In the genomic region with DNA sequence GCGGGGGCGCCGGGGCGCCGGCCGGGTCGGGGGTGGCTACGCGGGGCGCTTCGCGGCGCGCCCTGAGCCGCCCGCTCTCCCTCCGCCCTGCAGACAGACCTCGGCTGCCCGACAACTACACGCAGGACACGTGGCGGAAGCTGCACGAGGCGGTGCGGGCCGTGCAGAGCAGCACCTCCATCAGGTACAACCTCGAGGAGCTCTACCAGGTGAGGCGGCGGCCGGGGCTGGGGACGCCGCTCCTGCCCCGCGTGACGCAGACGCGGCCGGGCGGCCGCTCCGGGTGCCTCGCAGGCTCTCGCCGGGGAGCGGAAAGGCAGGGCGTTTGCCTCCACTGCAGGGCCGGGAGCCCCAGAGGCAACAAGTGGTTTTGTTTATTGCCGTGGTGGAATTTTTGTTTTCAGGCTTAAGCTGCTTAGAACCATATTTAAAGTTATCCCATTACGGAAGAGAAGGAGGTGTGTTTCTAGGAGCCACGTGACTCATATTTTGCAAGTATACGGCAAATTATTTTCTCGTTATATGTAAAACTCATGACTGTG, we compare ENCODE assay signal across 8 cellular contexts. TPM values are rescaled to one million over a fixed set of nuclear protein-coding genes. Genes with fewer than 3 reads are reported as not detected.
DNase-seq lines count a peak whose midpoint lies in the region; ATAC-seq and TF ChIP-seq lines count a peak whose summit lies in the region.

No MANE protein-coding gene starts in this region.

- H4K20me1 ChIP-seq in OCI-LY1 (ENCODE audit: insufficient read depth, low read length): 0 out of 2 replicates have a peak, but pooled peaks cover under 1% of the 10 kb centered on the region

- no peaks in the 10 kb centered on the region for H3K27me3 Mint-ChIP-seq in natural killer cell (ENCODE audit: low read depth in 2 of 2)
- H3K27me3 Mint-ChIP-seq in stimulated activated naive CD8-positive, alpha-beta T cell treated with anti-CD3 and anti-CD28 coated beads, Interleukin-15, amount 100 ng/mL, for 72 hours: no peaks in the 10 kb centered on the region

- peaks cover 43 to 54% of the 10 kb centered on the region in 2 donors for H3K4me1 Mint-ChIP-seq in natural killer cell
- peaks cover 49% of the 10 kb centered on the region for H3K4me1 Mint-ChIP-seq in stimulated activated naive CD8-positive, alpha-beta T cell treated with anti-CD3 and anti-CD28 coated beads, Interleukin-15, amount 100 ng/mL, for 72 hours

- H3K27ac ChIP-seq in OCI-LY1 (ENCODE audit: low read depth, low read length, poor library complexity, severe bottlenecking) (peak overlapping the region; percentile 48), esophagus squamous epithelium (peak overlapping the region; percentile 99 to 100 (median 100))

- no peaks in the 10 kb centered on the region for H3K9me2 ChIP-seq in OCI-LY1 (ENCODE audit: low read depth, low read length)

- H3K9me3 Mint-ChIP-seq in natural killer cell: no peaks in the 10 kb centered on the region
- H3K9me3 Mint-ChIP-seq in stimulated activated naive CD8-positive, alpha-beta T cell treated with anti-CD3 and anti-CD28 coated beads, Interleukin-15, amount 100 ng/mL, for 72 hours: no peaks in the 10 kb centered on the region

- H3K4me3 ChIP-seq in OCI-LY1 (ENCODE audit: low read depth, low read length, poor library complexity, severe bottlenecking): peak overlapping the region; percentile 76
- peak overlapping the region; percentile 92 to 99 (median 96) for H3K4me3 ChIP-seq in esophagus squamous epithelium

- H3K4me2 ChIP-seq in OCI-LY1 (ENCODE audit: low read length): peak overlapping the region; percentile 75

- peaks cover 33% of the 10 kb centered on the region for H3K4me1 ChIP-seq in OCI-LY1 (ENCODE audit: insufficient read depth, low read length, severe bottlenecking)
- H3K4me1 ChIP-seq in esophagus squamous epithelium: peaks cover 9 to 82% (median 29%) of the 10 kb centered on the region in 3 donors

- peak; percentile 45 for DNase-seq in Ammon's horn (ENCODE audit: low spot score)
- DNase-seq in activated T-cell treated with anti-CD3 and anti-CD28 coated beads for 48 hours (ENCODE audit: low read depth): peak; percentile 59
- no peak for DNase-seq in esophagus squamous epithelium (lab: John Stamatoyannopoulos, UW)
- DNase-seq in natural killer cell: peak; percentile 54
- peak; percentile 75 to 79 for DNase-seq in stimulated activated naive CD8-positive, alpha-beta T cell treated with anti-CD3 and anti-CD28 coated beads, Interleukin-15, amount 100 ng/mL, for 72 hours

- no peaks in the 10 kb centered on the region for H3K9me3 ChIP-seq in OCI-LY1 (ENCODE audit: low read length)
- H3K9me3 ChIP-seq in esophagus squamous epithelium: no peaks in the 10 kb centered on the region

- H3K27me3 ChIP-seq in OCI-LY1 (ENCODE audit: insufficient read depth, low read length) (no peaks in the 10 kb centered on the region), esophagus squamous epithelium (no peaks in the 10 kb centered on the region)

- peak overlapping the region; percentile 82 for H3K4me3 Mint-ChIP-seq in natural killer cell
- H3K4me3 Mint-ChIP-seq in stimulated activated naive CD8-positive, alpha-beta T cell treated with anti-CD3 and anti-CD28 coated beads, Interleukin-15, amount 100 ng/mL, for 72 hours: peak overlapping the region; percentile 78 to 82

- H2AFZ ChIP-seq in OCI-LY1 (ENCODE audit: low read length): no peak overlapping the region

- intact Hi-C loops in esophagus squamous epithelium (cut with DNase I) (no loop called here), natural killer cell (cut with micrococcal nuclease) (loop anchor here (2.0 to 5.0 kb wide), 3 partner anchors 23 to 87 kb away; partner anchors contain the start of gene LAMP1)

- ATAC-seq in GM19025 (IDR thresholded peaks at IDR 0.05; ENCODE audit: low read depth, unreplicated experiment) (peak; percentile 39), HG03196 (IDR thresholded peaks at IDR 0.05; ENCODE audit: unreplicated experiment) (peak; percentile 28), natural killer cell (peak; percentile 40 to 63 (median 57))
- ATAC-seq in stimulated activated naive CD8-positive, alpha-beta T cell treated with anti-CD3 and anti-CD28 coated beads, Interleukin-15, amount 100 ng/mL, for 72 hours: peak; percentile 67

- TF ChIP-seq CTCF in OCI-LY1 (IDR thresholded peaks at IDR 0.05; ENCODE audit: low read length) (no peak), esophagus squamous epithelium (IDR thresholded peaks at IDR 0.05) (peak in 1 of 6 experiments; percentile 11), natural killer cell (IDR thresholded peaks at IDR 0.05) (no peak)

- peak overlapping the region; percentile 70 for H3K9ac ChIP-seq in OCI-LY1 (ENCODE audit: low read length)

- WGBS in esophagus squamous epithelium, 2 donors: 0% methylated on average over 4 to 5 of the region's 52 CpGs

- no peaks in the 10 kb centered on the region for H3K36me3 Mint-ChIP-seq in natural killer cell

- no peak for TF ChIP-seq POLR2A in esophagus squamous epithelium (IDR thresholded peaks at IDR 0.05)

- H3K36me3 ChIP-seq in OCI-LY1 (ENCODE audit: insufficient read depth, low read length): peaks cover 53% of the 10 kb centered on the region
- peaks cover 0 to 43% (median 0%) of the 10 kb centered on the region in 3 donors for H3K36me3 ChIP-seq in esophagus squamous epithelium

- H3F3A ChIP-seq in OCI-LY1 (ENCODE audit: insufficient read depth, low read length): no peaks in the 10 kb centered on the region

- H3K79me2 ChIP-seq in OCI-LY1 (ENCODE audit: insufficient read depth, low read length): peaks cover 83% of the 10 kb centered on the region

- H3K27ac Mint-ChIP-seq in natural killer cell: peak overlapping the region; percentile 64 to 82
- peak overlapping the region in 1 of 2 donors; percentile 69 for H3K27ac Mint-ChIP-seq in stimulated activated naive CD8-positive, alpha-beta T cell treated with anti-CD3 and anti-CD28 coated beads, Interleukin-15, amount 100 ng/mL, for 72 hours

RNA-seq across cellular contexts. Expression of gene CUL4A, which starts 0.5 kb away (rescaled TPM):
- total RNA-seq in esophagus squamous epithelium: 100 to 1,000 TPM in 1 of 4 donors, 10 to 100 TPM in 3; 55.8 to 110 (median 76.8) TPM
- total RNA-seq in natural killer cell: 10 to 100 TPM; 56.3 to 97.8 (median 97.7) TPM

RNA-seq across cellular contexts. Expression of gene PCID2, which starts 1.5 kb away (rescaled TPM):
- total RNA-seq in esophagus squamous epithelium (10 to 100 TPM; 21.0 to 47.9 (median 33.6) TPM), natural killer cell (10 to 100 TPM; 26.4 to 68.9 (median 42.3) TPM)

RNA-seq across cellular contexts. Expression of gene PROZ, which starts 51.5 kb away (rescaled TPM):
- not detected for total RNA-seq in esophagus squamous epithelium
- total RNA-seq in natural killer cell: under 1 TPM in 1 of 3 donors, not detected in 2; 0.82 TPM
